ENCODE assay signal across 1 cellular context in genomic region chr7:50449881-50450690, GRCh38.
TF ChIP-seq lines count a peak whose summit lies in the region.

TSS of gene FIGNL1 (minus strand) at chr7:50450350. CDS start at chr7:50447287, 3,063 bp downstream.

TF ChIP-seq in HepG2, 621 proteins besides CTCF, POLR2A, EP300 and RAD21 (continued from another document and continues in another):
- TF ChIP-seq BRF2 (CRISPR knock-in tag; IDR thresholded peaks at IDR 0.05), result peak; percentile 26; the same call in 1 of the 2 replicates
- peak; percentile 96; the same call in 1 of the 2 replicates for TF ChIP-seq ZZZ3 (CRISPR knock-in tag; IDR thresholded peaks at IDR 0.05; ENCODE audit: borderline replicate concordance)
- peak; percentile 95; the same call in 1 of the 2 replicates for TF ChIP-seq ZNF580 (CRISPR knock-in tag; IDR thresholded peaks at IDR 0.05; ENCODE audit: borderline replicate concordance, low read depth)
- peak; percentile 89; the same call in 1 of the 2 replicates for TF ChIP-seq ZNF546 (CRISPR knock-in tag; conservative IDR thresholded peaks at IDR 0.05)
- no peak; the same call in 1 of the 2 replicates for TF ChIP-seq NFKB2 (CRISPR knock-in tag; IDR thresholded peaks at IDR 0.05; ENCODE audit: borderline replicate concordance)
- 0 out of 2 replicates have a peak, but pooled peaks have one; percentile 42 for TF ChIP-seq IRF9 (CRISPR knock-in tag; IDR thresholded peaks at IDR 0.05; ENCODE audit: borderline replicate concordance)
- 0 out of 2 replicates have a peak, but pooled peaks have one; percentile 26 for TF ChIP-seq ZBTB37 (CRISPR knock-in tag; IDR thresholded peaks at IDR 0.05)
- no peak for TF ChIP-seq TP53 (CRISPR knock-in tag; conservative IDR thresholded peaks at IDR 0.05)
- TF ChIP-seq RFX5 (IDR thresholded peaks at IDR 0.05; ENCODE audit: low read depth, low read length), result no peak
- no peak for TF ChIP-seq NR2F2 (IDR thresholded peaks at IDR 0.05; ENCODE audit: borderline replicate concordance, low read depth)
- no peak for TF ChIP-seq FOXK2 (IDR thresholded peaks at IDR 0.05)
- no peak for TF ChIP-seq SRSF4 (IDR thresholded peaks at IDR 0.05; ENCODE audit: low read depth, low read length, poor library complexity, severe bottlenecking)
- no peak for TF ChIP-seq ZNF460 (CRISPR knock-in tag; IDR thresholded peaks at IDR 0.05; ENCODE audit: borderline replicate concordance)
- no peak for TF ChIP-seq KLF13 (CRISPR knock-in tag; IDR thresholded peaks at IDR 0.05)
- no peak for TF ChIP-seq FIP1L1 (IDR thresholded peaks at IDR 0.05; ENCODE audit: borderline replicate concordance, insufficient read depth, low read depth, low read length)
- no peak for TF ChIP-seq DDIT3 (CRISPR knock-in tag; IDR thresholded peaks at IDR 0.05)
- peak; percentile 91 for TF ChIP-seq PHF20 (CRISPR knock-in tag; IDR thresholded peaks at IDR 0.05)
- TF ChIP-seq ATF4 (CRISPR knock-in tag; IDR thresholded peaks at IDR 0.05), result no peak; a peak in 1 of 4 replicates
- TF ChIP-seq ZXDC (CRISPR knock-in tag; IDR thresholded peaks at IDR 0.05), result no peak
- 0 out of 2 replicates have a peak, but pooled peaks have one; percentile 41 for TF ChIP-seq CCDC6 (CRISPR knock-in tag; IDR thresholded peaks at IDR 0.05)
- 0 out of 2 replicates have a peak, but pooled peaks have one; percentile 9 for TF ChIP-seq RARA (CRISPR knock-in tag; IDR thresholded peaks at IDR 0.05)
- TF ChIP-seq SETDB1 (CRISPR knock-in tag; IDR thresholded peaks at IDR 0.05; ENCODE audit: borderline replicate concordance), result no peak
- TF ChIP-seq MLLT10 (CRISPR knock-in tag; IDR thresholded peaks at IDR 0.05), result no peak
- no peak for TF ChIP-seq ZNF652 (CRISPR knock-in tag; IDR thresholded peaks at IDR 0.05; ENCODE audit: borderline replicate concordance, low read depth)
- TF ChIP-seq ZNF263 (CRISPR knock-in tag; IDR thresholded peaks at IDR 0.05), result 0 out of 2 replicates have a peak, but pooled peaks have one; percentile 12
- TF ChIP-seq ZMAT5 (CRISPR knock-in tag; IDR thresholded peaks at IDR 0.05; ENCODE audit: borderline replicate concordance, low read depth), result no peak
- no peak for TF ChIP-seq MAFK (conservative IDR thresholded peaks at IDR 0.05 in 1 of 2, IDR thresholded peaks at IDR 0.05 in 1 of 2; ENCODE audit: low read length in 2 of 2)
- TF ChIP-seq ZNF33A (CRISPR knock-in tag; IDR thresholded peaks at IDR 0.05; ENCODE audit: borderline replicate concordance), result no peak
- no peak for TF ChIP-seq ELF4 (CRISPR knock-in tag; IDR thresholded peaks at IDR 0.05; ENCODE audit: borderline replicate concordance)
- TF ChIP-seq ZNF547 (CRISPR knock-in tag; IDR thresholded peaks at IDR 0.05), result peak; percentile 96
- no peak for TF ChIP-seq REL (CRISPR knock-in tag; conservative IDR thresholded peaks at IDR 0.05)
- no peak for TF ChIP-seq ZNF550 (CRISPR knock-in tag; IDR thresholded peaks at IDR 0.05; ENCODE audit: borderline replicate concordance)
- peak; percentile 70; the same call in 1 of the 2 replicates for TF ChIP-seq ZNF276 (CRISPR knock-in tag; IDR thresholded peaks at IDR 0.05; ENCODE audit: low read depth)
- 0 out of 2 replicates have a peak, but pooled peaks have one; percentile 31 for TF ChIP-seq KDM4B (CRISPR knock-in tag; IDR thresholded peaks at IDR 0.05)
- TF ChIP-seq ZNF138 (CRISPR knock-in tag; IDR thresholded peaks at IDR 0.05; ENCODE audit: low read depth), result no peak; the same call in 1 of the 2 replicates
- no peak for TF ChIP-seq ZBTB2 (CRISPR knock-in tag; IDR thresholded peaks at IDR 0.05; ENCODE audit: low read depth)
- 0 out of 2 replicates have a peak, but pooled peaks have one; percentile 6 for TF ChIP-seq ZNF121 (CRISPR knock-in tag; IDR thresholded peaks at IDR 0.05)
- no peak for TF ChIP-seq TIGD3 (CRISPR knock-in tag; IDR thresholded peaks at IDR 0.05; ENCODE audit: borderline replicate concordance)
- no peak for TF ChIP-seq MTF2 (CRISPR knock-in tag; IDR thresholded peaks at IDR 0.05; ENCODE audit: borderline replicate concordance)
- TF ChIP-seq TFE3 (CRISPR knock-in tag; IDR thresholded peaks at IDR 0.05), result no peak
